ENCODE assay signal across 10 cellular contexts in the genomic region with DNA sequence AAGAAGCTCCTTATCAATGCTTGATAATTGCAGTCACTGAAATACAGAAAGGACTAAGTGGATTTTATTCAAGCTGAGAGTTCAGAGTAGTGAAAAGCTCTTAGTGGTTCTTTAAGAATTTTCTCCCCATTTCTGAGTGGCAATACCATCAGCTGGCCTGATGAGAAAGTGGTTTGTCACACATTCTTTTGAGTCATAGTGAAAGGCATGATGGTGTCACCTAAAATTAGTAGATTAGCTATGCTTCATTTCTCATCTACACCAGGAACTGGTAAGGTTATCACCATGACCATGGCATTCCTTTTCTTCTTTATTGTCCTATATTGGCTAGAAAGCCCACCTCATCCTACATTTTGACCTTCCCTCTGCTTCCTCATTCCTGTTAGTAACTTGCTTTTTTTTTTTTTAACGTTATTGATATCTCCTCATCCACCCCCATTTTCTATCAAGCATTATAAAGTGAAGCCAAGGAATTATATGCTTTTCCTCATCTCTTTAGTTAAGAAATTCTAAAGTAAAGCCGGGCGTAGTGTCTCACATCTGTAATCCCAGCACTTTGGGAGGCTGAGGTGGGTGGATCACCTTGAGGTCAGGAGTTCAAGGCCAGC.
DNase-seq lines count a peak whose midpoint lies in the region; ATAC-seq and TF ChIP-seq lines count a peak whose summit lies in the region.
"Had no signal": no experiment of that assay in that cellular context is flagged by ENCODE, and none has a peak within 500 bp of the region (broad histone marks: within the 10 kb centered on the region; RNA-seq: fewer than 3 reads in every experiment).

No MANE protein-coding gene starts in this region.

- TF ChIP-seq CTCF in osteocyte (IDR thresholded peaks at IDR 0.05) = no peak

- no peaks in the 10 kb centered on the region for H3K9me3 Mint-ChIP-seq in activated CD8-positive, alpha-beta memory T cell treated with anti-CD3 and anti-CD28 coated beads, Interleukin-2, amount 10 ng/mL, durations not matched to agents 7 days and 5 days (ENCODE audit: low read depth)
- no peaks in the 10 kb centered on the region for H3K9me3 Mint-ChIP-seq in osteocyte (ENCODE audit: unreplicated experiment)

- no peak for DNase-seq in activated CD8-positive, alpha-beta memory T cell treated with anti-CD3 and anti-CD28 coated beads, Interleukin-2, amount 10 ng/mL, durations not matched to agents 7 days and 5 days
- no peak for DNase-seq in activated CD8-positive, alpha-beta memory T cell treated with anti-CD3 and anti-CD28 coated beads, Interleukin-2, amount 50 U/mL, for 48 hours
- DNase-seq in renal cortical epithelial cell (ENCODE audit: low read depth) = peak; percentile 57
- no peak for DNase-seq in osteocyte (ENCODE audit: extremely low spot score, unreplicated experiment)
- DNase-seq in DMS53 (lab: John Stamatoyannopoulos, UW) = no peak
- DNase-seq in cerebellum (ENCODE audit: low spot score) = no peak
- DNase-seq: activated T-cell treated with anti-CD3 and anti-CD28 coated beads, Interleukin-2, amount 50 U/mL, for 48 hours; NCI-H1092 had no signal

- peaks cover 6% of the 10 kb centered on the region for H3K4me1 Mint-ChIP-seq in activated CD8-positive, alpha-beta memory T cell treated with anti-CD3 and anti-CD28 coated beads, Interleukin-2, amount 10 ng/mL, durations not matched to agents 7 days and 5 days
- no peaks in the 10 kb centered on the region for H3K4me1 Mint-ChIP-seq in osteocyte (ENCODE audit: unreplicated experiment)

- no peak overlapping the region for H3K4me3 Mint-ChIP-seq in activated CD8-positive, alpha-beta memory T cell treated with anti-CD3 and anti-CD28 coated beads, Interleukin-2, amount 10 ng/mL, durations not matched to agents 7 days and 5 days
- H3K4me3 Mint-ChIP-seq in osteocyte (ENCODE audit: unreplicated experiment) = no peak overlapping the region

- peak; percentile 82 for ATAC-seq in activated CD8-positive, alpha-beta memory T cell treated with anti-CD3 and anti-CD28 coated beads, Interleukin-2, amount 10 ng/mL, durations not matched to agents 7 days and 5 days
- ATAC-seq in GM21825 (IDR thresholded peaks at IDR 0.05; ENCODE audit: unreplicated experiment) (peak; percentile 97), HG03439 (IDR thresholded peaks at IDR 0.05; ENCODE audit: unreplicated experiment) (peak; percentile 99)

- H3K36me3 Mint-ChIP-seq in activated CD8-positive, alpha-beta memory T cell treated with anti-CD3 and anti-CD28 coated beads, Interleukin-2, amount 10 ng/mL, durations not matched to agents 7 days and 5 days = no peaks in the 10 kb centered on the region
- no peaks in the 10 kb centered on the region for H3K36me3 Mint-ChIP-seq in osteocyte (ENCODE audit: unreplicated experiment)

- peaks cover 15% of the 10 kb centered on the region for H3K27me3 Mint-ChIP-seq in activated CD8-positive, alpha-beta memory T cell treated with anti-CD3 and anti-CD28 coated beads, Interleukin-2, amount 10 ng/mL, durations not matched to agents 7 days and 5 days
- peaks cover 4% of the 10 kb centered on the region for H3K27me3 Mint-ChIP-seq in osteocyte (ENCODE audit: unreplicated experiment)

- H3K27ac Mint-ChIP-seq in activated CD8-positive, alpha-beta memory T cell treated with anti-CD3 and anti-CD28 coated beads, Interleukin-2, amount 10 ng/mL, durations not matched to agents 7 days and 5 days = no peak overlapping the region
- H3K27ac Mint-ChIP-seq in osteocyte (ENCODE audit: unreplicated experiment) = no peak overlapping the region

- CTCF ChIA-PET in activated CD8-positive, alpha-beta memory T cell treated with anti-CD3 and anti-CD28 coated beads, Interleukin-2, amount 10 ng/mL, durations not matched to agents 7 days and 5 days (lab: Charles Lee) = interaction anchor here (1.5 kb wide), 1 partner anchor 69 kb away, joined by 7 read pairs; no protein-coding TSS in a partner anchor
